8 cellular contexts compared by ENCODE assay signal in the genomic region with DNA sequence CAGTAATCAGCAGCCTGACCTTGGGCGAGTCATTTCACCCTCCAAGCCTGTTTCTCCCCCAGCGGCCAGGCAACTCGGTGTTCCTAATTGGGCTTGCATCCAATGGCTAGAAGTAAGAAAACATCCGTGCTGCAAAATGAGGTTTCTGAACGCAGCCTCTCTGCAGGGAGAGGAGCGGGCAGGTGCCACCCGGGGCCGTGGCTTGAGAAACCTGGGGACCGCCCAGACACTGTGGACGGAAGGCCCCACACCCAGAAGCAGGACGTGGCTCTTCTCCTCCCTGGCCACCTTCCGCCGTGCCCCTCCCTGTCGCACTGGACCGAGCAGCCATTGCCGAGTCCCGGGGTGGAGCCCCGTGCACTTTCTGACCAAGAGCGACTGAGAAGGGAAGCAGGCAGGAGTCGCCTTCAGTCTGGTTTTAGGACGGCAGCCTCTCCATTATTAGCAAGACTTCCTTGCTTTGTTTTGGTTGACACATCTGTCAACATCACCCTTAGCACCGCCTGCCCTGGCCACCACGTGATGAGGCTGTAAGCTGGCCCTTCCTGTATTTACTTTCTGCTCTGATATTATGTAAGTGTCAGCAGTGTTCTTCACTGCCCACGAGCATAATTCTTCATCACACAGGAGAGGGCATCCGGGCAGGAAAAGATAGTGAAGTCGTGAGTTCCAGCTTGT. TPM values are rescaled to one million over a fixed set of nuclear protein-coding genes. Genes with fewer than 3 reads are reported as not detected.
DNase-seq lines count a peak whose midpoint lies in the region; ATAC-seq, FAIRE-seq and TF ChIP-seq lines count a peak whose summit lies in the region.

No MANE protein-coding gene starts in this region.

- SMC1A ChIA-PET in GM12878 (lab: Charles Lee; ENCODE audit: uncharacterized antibody, unreplicated experiment): interaction anchor here (1.0 to 3.8 kb wide), 14 partner anchors 9 to 78 kb away, joined by 3 to 52 read pairs (median 4); no protein-coding TSS in a partner anchor

- RAD21 ChIA-PET in GM12878 (lab: Charles Lee; ENCODE audit: unreplicated experiment): interaction anchor here (0.9 to 2.3 kb wide), 6 partner anchors 9 to 21 kb away, joined by 3 to 12 read pairs (median 5); no protein-coding TSS in a partner anchor

- no peaks in the 10 kb centered on the region for H3K9me3 ChIP-seq in SK-N-SH
- H3K9me3 ChIP-seq in GM12878 (replicated peaks; ENCODE audit: control insufficient read depth, insufficient read depth, low read length): no peaks in the 10 kb centered on the region
- no peaks in the 10 kb centered on the region for H3K9me3 ChIP-seq in psoas muscle

- H3K27me3 ChIP-seq in SK-N-SH (ENCODE audit: insufficient read depth) (no peaks in the 10 kb centered on the region), GM12878 (replicated peaks in 1 of 2; ENCODE audit: control insufficient read depth in 2 of 2, insufficient read depth in 2 of 2, low read length in 1 of 2) (no peaks in the 10 kb centered on the region), psoas muscle (ENCODE audit: insufficient read depth in 3 of 3, low read length in 2 of 3) (no peaks in the 10 kb centered on the region)

- in situ Hi-C loops in GM12878 (cut with MboI): no loop called here

- no peaks in the 10 kb centered on the region for H3K9me2 ChIP-seq in SK-N-SH

- no peak for TF ChIP-seq CTCF in SK-N-SH (IDR thresholded peaks at IDR 0.05)
- no peak for TF ChIP-seq CTCF in GM12878 (IDR thresholded peaks at IDR 0.05 in 2 of 3, conservative IDR thresholded peaks at IDR 0.05 in 1 of 3; ENCODE audit: control insufficient read depth in 2 of 3, extremely low read depth in 1 of 3, insufficient read depth in 1 of 3, low read depth in 3 of 3, low read length in 3 of 3)
- TF ChIP-seq CTCF in psoas muscle (IDR thresholded peaks at IDR 0.05): no peak

- H3F3A ChIP-seq in SK-N-SH (replicated peaks; ENCODE audit: insufficient read depth): peaks cover 14% of the 10 kb centered on the region

- CTCF ChIA-PET in SK-N-SH (lab: Yijun Ruan, JAX): interaction anchor here (0.5 to 3.6 kb wide), 9 partner anchors 15 to 1229 kb away, joined by 3 to 21 read pairs (median 4); no protein-coding TSS in a partner anchor
- CTCF ChIA-PET in GM12878 (lab: Yijun Ruan, JAX): interaction anchor here (0.6 to 1.2 kb wide), 5 partner anchors 48 to 458 kb away, joined by 3 to 5 read pairs (median 3); no protein-coding TSS in a partner anchor

- peak overlapping the region; percentile 66 for H3K4me2 ChIP-seq in SK-N-SH
- peak overlapping the region; percentile 38; the same call in 1 of the 2 replicates for H3K4me2 ChIP-seq in GM12878 (ENCODE audit: control insufficient read depth, insufficient read depth)

- WGBS in SK-N-SH (ENCODE audit: low lambda C conversion rate): 3% methylated on average over 23 of the region's 26 CpGs
- under 1% methylated on average over 26 of the region's 26 CpGs for WGBS in GM12878 (ENCODE audit: insufficient coverage, insufficient replicate concordance, low lambda C conversion rate, missing lambda C conversion rate)
- 0% methylated on average over 21 to 26 of the region's 26 CpGs for WGBS in psoas muscle, 3 donors

- H3K4me3 ChIP-seq in SK-N-SH (ENCODE audit: low read depth in 2 of 2, low read length in 1 of 2) (peak overlapping the region; percentile 84 to 99), GM12878 (peak overlapping the region; percentile 92), psoas muscle (peak overlapping the region; percentile 92)

- FAIRE-seq in GM12878 (lab: Jason Lieb, UNC): no peak

- peak; percentile 26 for DNase-seq in stimulated activated CD4-positive, alpha-beta T cell treated with anti-CD3 and anti-CD28 coated beads, Interleukin-12 subunit alpha, Interleukin-12 subunit beta, amount 100 ng/mL, for 4 hours
- DNase-seq in stimulated activated CD4-positive, alpha-beta T cell treated with anti-CD3 and anti-CD28 coated beads, Interleukin-2, amount 100 ng/mL, for 48 hours: no peak
- DNase-seq in SK-N-SH (peak; percentile 67), GM12878 (ENCODE audit: low read depth, low spot score) (no peak), hepatic stellate cell (ENCODE audit: low spot score) (peak; percentile 52), psoas muscle (peak; percentile 74 to 89)

- ATAC-seq in GM12878 (peak; percentile 36), psoas muscle (peak; percentile 72 to 82 (median 78)), HG03108 (IDR thresholded peaks at IDR 0.05; ENCODE audit: unreplicated experiment) (no peak)

- POLR2A ChIA-PET in SK-N-SH (lab: Yijun Ruan, JAX): interaction anchor here (0.7 to 5.8 kb wide), 8 partner anchors 13 to 129 kb away, joined by 3 to 43 read pairs (median 3); partner anchors contain the start of gene SLC12A3
- POLR2A ChIA-PET in GM12878 (lab: Charles Lee): interaction anchor here (0.9 to 21.1 kb wide), 9 partner anchors 11 to 72 kb away, joined by 3 to 306 read pairs (median 7); no protein-coding TSS in a partner anchor

- peak overlapping the region; percentile 88 for H3K9ac ChIP-seq in SK-N-SH
- H3K9ac ChIP-seq in GM12878 (ENCODE audit: control insufficient read depth, insufficient read depth, low read length): peak overlapping the region; percentile 82

- H4K20me1 ChIP-seq in SK-N-SH (ENCODE audit: insufficient read depth) (peaks cover 48% of the 10 kb centered on the region), GM12878 (ENCODE audit: control insufficient read depth, insufficient read depth) (no peaks in the 10 kb centered on the region)

- TF ChIP-seq RAD21 in Ishikawa (IDR thresholded peaks at IDR 0.05; ENCODE audit: low read depth) (no peak), SK-N-SH (IDR thresholded peaks at IDR 0.05; ENCODE audit: low read length) (no peak), GM12878 (IDR thresholded peaks at IDR 0.05; ENCODE audit: insufficient read depth, low read depth, low read length) (no peak)

- H3K79me2 ChIP-seq in SK-N-SH (ENCODE audit: insufficient read depth) (peaks cover 57% of the 10 kb centered on the region), GM12878 (ENCODE audit: control insufficient read depth, insufficient read depth, low read length) (peaks cover 48% of the 10 kb centered on the region)

- H3K4me1 ChIP-seq in SK-N-SH (ENCODE audit: control insufficient read depth in 1 of 2, insufficient read depth in 2 of 2, low read depth in 1 of 2, low read length in 1 of 2) (peaks cover 18 to 32% of the 10 kb centered on the region in 2 experiments; a peak in 3 of 4 replicates), GM12878 (ENCODE audit: control insufficient read depth, insufficient read depth, low read length) (peaks cover 20% of the 10 kb centered on the region), psoas muscle (peaks cover 36% of the 10 kb centered on the region)

- no peak for TF ChIP-seq EP300 in Ishikawa (IDR thresholded peaks at IDR 0.05; ENCODE audit: borderline replicate concordance)
- TF ChIP-seq EP300 in SK-N-SH (IDR thresholded peaks at IDR 0.05; ENCODE audit: borderline replicate concordance in 1 of 2, low read depth in 1 of 2, low read length in 1 of 2): no peak
- TF ChIP-seq EP300 in GM12878 (IDR thresholded peaks at IDR 0.05; ENCODE audit: borderline replicate concordance in 1 of 2, control insufficient read depth in 1 of 2, low read depth in 2 of 2, low read length in 2 of 2): no peak

- H3K36me3 ChIP-seq in SK-N-SH (replicated peaks in 1 of 2; ENCODE audit: control insufficient read depth in 1 of 2, insufficient read depth in 2 of 2, low read length in 1 of 2): peaks cover 30 to 34% of the 10 kb centered on the region in 2 experiments
- H3K36me3 ChIP-seq in GM12878 (ENCODE audit: control insufficient read depth in 2 of 2, insufficient read depth in 2 of 2, low read length in 1 of 2): peaks cover 0 to 4% of the 10 kb centered on the region in 2 experiments
- H3K36me3 ChIP-seq in psoas muscle (ENCODE audit: insufficient read depth in 1 of 2, low read depth in 1 of 2): peaks cover 2 to 30% of the 10 kb centered on the region in 2 donors

- intact Hi-C loops in GM12878 (cut with micrococcal nuclease; ENCODE audit: unreplicated experiment) (loop anchor here (1.0 kb wide), 2 partner anchors 65 to 72 kb away; no protein-coding TSS in a partner anchor), psoas muscle (cut with DNase I) (loop anchor here in 1 of 2 donors (1.0 kb wide), 1 partner anchor 65 kb away; no protein-coding TSS in a partner anchor)

- H3K27ac ChIP-seq in SK-N-SH (ENCODE audit: low read depth in 2 of 2, low read length in 1 of 2) (peak overlapping the region; percentile 69 to 90), GM12878 (ENCODE audit: control insufficient read depth, insufficient read depth) (peak overlapping the region; percentile 88), psoas muscle (peak overlapping the region; percentile 99)

- H2AFZ ChIP-seq in SK-N-SH (ENCODE audit: low read depth) (no peak overlapping the region), GM12878 (ENCODE audit: control insufficient read depth, low read depth, low read length) (no peak overlapping the region)

- BruUV-seq in GM12878 (replicated peaks; lab: Mats Ljungman, UMichigan): no TSS peak

- peak; percentile 31 for TF ChIP-seq POLR2A in GM12878 (IDR thresholded peaks at IDR 0.05; ENCODE audit: low read depth, low read length)

RNA-seq across cellular contexts. Expression of gene HERPUD1, which starts 0.8 kb away (rescaled TPM):
- 46.3 and 71.1 TPM in 2 replicates for polyA plus RNA-seq in SK-N-SH (2012; rRNA removed)
- polyA plus RNA-seq in SK-N-SH (2012; cell fraction: cytosol; rRNA removed): 49.4 and 54.4 TPM in 2 replicates
- polyA plus RNA-seq in SK-N-SH (2012; cell fraction: nucleus; rRNA removed): 37.9 and 75.2 TPM in 2 replicates
- total RNA-seq in GM12878 (2013; cell fraction: nucleolus; rRNA removed): 346 and 347 TPM in 2 replicates
- 69.9 and 80.4 TPM in 2 replicates for total RNA-seq in GM12878 (2014; rRNA removed)
- total RNA-seq in GM12878 (2014; rRNA removed; fragmentation: Illumina TruSeq; extraction: Trizol): 102 and 107 TPM in 2 replicates
- 129 and 143 TPM in 2 replicates for total RNA-seq in GM12878 (2021)
- 132 TPM for polyA plus RNA-seq in GM12878 (2011; ENCODE audit: low read depth)
- polyA plus RNA-seq in GM12878 (2011; rRNA removed): 119 and 178 TPM in 2 replicates
- 111 and 123 TPM in 2 replicates for polyA plus RNA-seq in GM12878 (2011; cell fraction: cytosol; rRNA removed)
- polyA plus RNA-seq in GM12878 (2011; cell fraction: nucleus; rRNA removed): 83.2 and 124 TPM in 2 replicates
- 141 and 168 TPM in 2 replicates for polyA plus RNA-seq in GM12878 (2012)
- 138 and 149 TPM in 2 replicates for polyA plus RNA-seq in GM12878 (2014; fragmentation: Illumina TruSeq; extraction: Trizol)
- polyA plus RNA-seq in GM12878 (2014; fragmentation: Nextera tagmentation; extraction: Ambion mirVana): 10 to 100 TPM; 32.6 to 68.1 TPM
- 99.0 and 129 TPM in 2 replicates for polyA plus RNA-seq in GM12878 (2014; rRNA removed)
- polyA plus RNA-seq in GM12878 (2016; fragmentation: Nextera tagmentation; extraction: Ambion mirVana): 100 to 1,000 TPM; 204 to 212 TPM
- polyA minus RNA-seq in GM12878 (2011; rRNA and poly(A)+ RNA removed): 110 and 134 TPM in 2 replicates
- polyA minus RNA-seq in GM12878 (2011; cell fraction: cytosol; rRNA and poly(A)+ RNA removed): 46.4 and 58.4 TPM in 2 replicates
- polyA minus RNA-seq in GM12878 (2011; cell fraction: nucleus; rRNA and poly(A)+ RNA removed): 93.1 and 103 TPM in 2 replicates
- 100 to 1,000 TPM in 1 of 4 donors, 10 to 100 TPM in 3; 70.2 to 137 (median 90.8) TPM for total RNA-seq in psoas muscle
- 100 to 1,000 TPM; 113 to 162 (median 122) TPM for polyA plus RNA-seq in psoas muscle

RNA-seq across cellular contexts. Expression of gene CETP, which starts 29.0 kb away (rescaled TPM):
- polyA plus RNA-seq in SK-N-SH (2012; rRNA removed) (not detected in 2 replicates), GM12878 (2011; rRNA removed) (4.5 and 6.4 TPM in 2 replicates), GM12878 (2014; fragmentation: Illumina TruSeq; extraction: Trizol) (0.90 and 1.2 TPM in 2 replicates), GM12878 (2014; fragmentation: Nextera tagmentation; extraction: Ambion mirVana) (1 to 10 TPM; 2.4 to 2.9 TPM), GM12878 (2014; rRNA removed) (1.4 and 1.5 TPM in 2 replicates), GM12878 (2016; fragmentation: Nextera tagmentation; extraction: Ambion mirVana) (1 to 10 TPM; 2.3 to 2.9 TPM), psoas muscle (under 1 TPM in 2 of 3 donors, not detected in 1; 0.05 to 0.14 TPM)
- 0.03 TPM in 1 of 2 replicates, not detected in the other for polyA plus RNA-seq in SK-N-SH (2012; cell fraction: cytosol; rRNA removed)
- 0.05 TPM in 1 of 2 replicates, not detected in the other for polyA plus RNA-seq in SK-N-SH (2012; cell fraction: nucleus; rRNA removed)
- total RNA-seq in GM12878 (2013; cell fraction: nucleolus; rRNA removed): 2.0 and 2.9 TPM in 2 replicates
- total RNA-seq in GM12878 (2014; rRNA removed) (1.9 and 2.3 TPM in 2 replicates), GM12878 (2014; rRNA removed; fragmentation: Illumina TruSeq; extraction: Trizol) (1.2 and 1.3 TPM in 2 replicates), GM12878 (2021) (0.77 and 1.4 TPM in 2 replicates), psoas muscle (under 1 TPM in 3 of 4 donors, not detected in 1; 0.17 to 0.67 (median 0.19) TPM)
- polyA plus RNA-seq in GM12878 (2011; ENCODE audit: low read depth): 0.92 TPM
- polyA plus RNA-seq in GM12878 (2011; cell fraction: cytosol; rRNA removed): 4.8 and 5.3 TPM in 2 replicates
- 2.6 and 3.7 TPM in 2 replicates for polyA plus RNA-seq in GM12878 (2011; cell fraction: nucleus; rRNA removed)
- polyA plus RNA-seq in GM12878 (2012): 1.2 and 2.1 TPM in 2 replicates
- polyA minus RNA-seq in GM12878 (2011; rRNA and poly(A)+ RNA removed): 3.1 and 3.4 TPM in 2 replicates
- polyA minus RNA-seq in GM12878 (2011; cell fraction: cytosol; rRNA and poly(A)+ RNA removed): 0.94 and 1.3 TPM in 2 replicates
- 0.85 and 0.96 TPM in 2 replicates for polyA minus RNA-seq in GM12878 (2011; cell fraction: nucleus; rRNA and poly(A)+ RNA removed)

RNA-seq across cellular contexts. Expression of gene NLRC5, which starts 56.6 kb away (rescaled TPM):
- 6.5 and 7.8 TPM in 2 replicates for polyA plus RNA-seq in SK-N-SH (2012; rRNA removed)
- polyA plus RNA-seq in SK-N-SH (2012; cell fraction: cytosol; rRNA removed): 2.3 and 2.9 TPM in 2 replicates
- 32.3 and 33.4 TPM in 2 replicates for polyA plus RNA-seq in SK-N-SH (2012; cell fraction: nucleus; rRNA removed)
- 626 and 671 TPM in 2 replicates for total RNA-seq in GM12878 (2013; cell fraction: nucleolus; rRNA removed)
- total RNA-seq in GM12878 (2014; rRNA removed): 60.3 and 65.3 TPM in 2 replicates
- 49.2 and 54.3 TPM in 2 replicates for total RNA-seq in GM12878 (2014; rRNA removed; fragmentation: Illumina TruSeq; extraction: Trizol)
- 86.2 and 105 TPM in 2 replicates for total RNA-seq in GM12878 (2021)
- 26.2 TPM for polyA plus RNA-seq in GM12878 (2011; ENCODE audit: low read depth)
- 62.1 and 88.8 TPM in 2 replicates for polyA plus RNA-seq in GM12878 (2011; rRNA removed)
- polyA plus RNA-seq in GM12878 (2011; cell fraction: cytosol; rRNA removed): 73.8 and 102 TPM in 2 replicates
- polyA plus RNA-seq in GM12878 (2011; cell fraction: nucleus; rRNA removed): 528 TPM in 2 replicates
- polyA plus RNA-seq in GM12878 (2012): 39.6 and 49.1 TPM in 2 replicates
- 51.5 and 73.0 TPM in 2 replicates for polyA plus RNA-seq in GM12878 (2014; fragmentation: Illumina TruSeq; extraction: Trizol)
- polyA plus RNA-seq in GM12878 (2014; fragmentation: Nextera tagmentation; extraction: Ambion mirVana): 10 to 100 TPM; 13.1 to 14.2 TPM
- polyA plus RNA-seq in GM12878 (2014; rRNA removed): 83.8 and 84.2 TPM in 2 replicates
- polyA plus RNA-seq in GM12878 (2016; fragmentation: Nextera tagmentation; extraction: Ambion mirVana): 10 to 100 TPM; 43.7 to 49.1 TPM
- polyA minus RNA-seq in GM12878 (2011; rRNA and poly(A)+ RNA removed): 197 and 272 TPM in 2 replicates
- 42.9 and 54.2 TPM in 2 replicates for polyA minus RNA-seq in GM12878 (2011; cell fraction: cytosol; rRNA and poly(A)+ RNA removed)
- polyA minus RNA-seq in GM12878 (2011; cell fraction: nucleus; rRNA and poly(A)+ RNA removed): 281 and 428 TPM in 2 replicates
- total RNA-seq in psoas muscle: 10 to 100 TPM in 1 of 4 donors, 1 to 10 TPM in 3; 6.4 to 13.6 (median 7.8) TPM
- 1 to 10 TPM; 2.3 to 4.5 (median 2.7) TPM for polyA plus RNA-seq in psoas muscle

Comparison
In these comparisons a context has a peak if more than half of its experiments do, and no peak if none do; other contexts are left out.
1. DNase-seq: peak in stimulated activated CD4-positive, alpha-beta T cell treated with anti-CD3 and anti-CD28 coated beads, Interleukin-12 subunit alpha, Interleukin-12 subunit beta, amount 100 ng/mL, for 4 hours (single experiment), SK-N-SH (single experiment), hepatic stellate cell (single experiment) and psoas muscle (2 of 2); none in stimulated activated CD4-positive, alpha-beta T cell treated with anti-CD3 and anti-CD28 coated beads, Interleukin-2, amount 100 ng/mL, for 48 hours (0 of 2) and GM12878 (single experiment).
2. Peak in every context shown above with its lines, with median percentiles within 50 percentile points of each other: H3K27ac ChIP-seq and H3K4me3 ChIP-seq.